Comparison of ENCODE assay signal across 8 cellular contexts in the genomic region with DNA sequence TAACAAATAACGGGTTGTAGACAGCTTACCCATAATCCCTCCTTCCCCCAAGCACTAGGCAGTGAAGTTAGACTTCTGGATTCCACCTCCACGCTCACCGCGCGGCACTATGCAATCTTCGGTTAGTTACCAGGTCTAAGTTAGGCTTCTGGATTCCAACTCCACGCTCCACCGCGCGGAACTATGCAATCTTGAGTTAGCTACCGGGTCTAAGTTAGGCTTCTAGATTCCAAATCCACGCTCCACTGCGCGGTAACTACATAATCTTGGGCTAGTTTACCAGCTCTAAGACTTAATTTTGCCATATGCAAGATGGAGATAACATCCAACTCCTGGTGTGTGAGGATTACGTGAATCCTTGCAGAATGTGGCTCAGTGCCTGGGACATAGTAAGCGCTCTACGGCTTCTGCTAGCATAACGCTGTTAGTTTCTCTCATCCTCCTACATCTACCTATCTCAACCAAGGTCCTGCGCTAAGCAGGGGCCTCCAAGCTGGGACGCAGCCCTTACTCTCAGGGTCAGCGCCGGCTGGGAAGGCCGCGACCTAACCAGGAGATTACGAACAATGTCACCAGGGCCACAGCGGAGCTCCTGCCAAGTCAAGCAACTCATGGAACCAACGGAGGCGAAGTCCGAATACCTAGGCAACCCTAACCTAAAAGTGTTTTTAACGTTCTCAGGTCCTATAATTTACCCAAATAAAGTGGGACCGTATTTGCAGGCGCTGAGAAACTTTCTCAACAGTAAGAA. TPM values are rescaled to one million over a fixed set of nuclear protein-coding genes. Genes with fewer than 3 reads are reported as not detected.
A peak's percentile ranks its signal among the peaks of the same experiment; 100 is the strongest.
DNase-seq lines count a peak whose midpoint lies in the region; ATAC-seq and TF ChIP-seq lines count a peak whose summit lies in the region.

No MANE protein-coding gene starts in this region.

- H3K27ac ChIP-seq in ascending aorta: peak overlapping the region; percentile 96 to 97
- H3K27ac ChIP-seq in iPS-18a (ENCODE audit: low read length): peak overlapping the region; percentile 44
- H3K27ac ChIP-seq in spleen: peak overlapping the region; percentile 92 to 97 (median 94)

- H3K4me3 ChIP-seq in ascending aorta: peak overlapping the region; percentile 87 to 89
- peak overlapping the region; percentile 90 for H3K4me3 ChIP-seq in iPS-18a (ENCODE audit: low read length)
- H3K4me3 ChIP-seq in spleen: peak overlapping the region; percentile 82 to 99 (median 93)

- peak in 1 of 3 donors; percentile 78 for TF ChIP-seq POLR2A in spleen (IDR thresholded peaks at IDR 0.05)

- 6 to 31% (median 27%) methylated on average over 30 to 32 of the region's 32 CpGs for WGBS in spleen, 5 donors

- H3K4me1 ChIP-seq in ascending aorta: peaks cover 8 to 17% of the 10 kb centered on the region in 2 donors
- peaks cover 9% of the 10 kb centered on the region for H3K4me1 ChIP-seq in iPS-18a (ENCODE audit: control insufficient read depth, low read depth, low read length)
- H3K4me1 ChIP-seq in spleen: peaks cover 14 to 51% (median 36%) of the 10 kb centered on the region in 6 donors

- H3K9me3 ChIP-seq in ascending aorta (no peaks in the 10 kb centered on the region), iPS-18a (ENCODE audit: control insufficient read depth, low read depth, low read length) (no peaks in the 10 kb centered on the region), spleen (no peaks in the 10 kb centered on the region)

- no peak for DNase-seq in activated CD4-positive, CD25-positive, alpha-beta regulatory T cell (lab: John Stamatoyannopoulos, UW)
- DNase-seq in NCI-H524 treated with DMSO at 0.1 percent for 48 hours (lab: John Stamatoyannopoulos, UW) (peak; percentile 55), ascending aorta (ENCODE audit: low spot score in 2 of 2) (peak in 1 of 2 donors; percentile 78), spleen (no peak), NCI-H1417 (lab: John Stamatoyannopoulos, UW) (no peak)

- H3K9ac ChIP-seq in iPS-18a (ENCODE audit: low read length): peak overlapping the region; percentile 96

- H3K27me3 ChIP-seq in ascending aorta (no peaks in the 10 kb centered on the region), iPS-18a (ENCODE audit: control insufficient read depth, insufficient read depth, low read length) (no peaks in the 10 kb centered on the region), spleen (replicated peaks in 1 of 7) (no peaks in the 10 kb centered on the region)

- H3K36me3 ChIP-seq in ascending aorta (peaks cover 11 to 28% of the 10 kb centered on the region in 2 donors), iPS-18a (ENCODE audit: control insufficient read depth, low read depth, low read length) (peaks cover 49% of the 10 kb centered on the region), spleen (peaks cover 0 to 39% (median 24%) of the 10 kb centered on the region in 6 donors)

- TF ChIP-seq CTCF in ascending aorta (IDR thresholded peaks at IDR 0.05) (no peak), spleen (IDR thresholded peaks at IDR 0.05 in 8 of 11, conservative IDR thresholded peaks at IDR 0.05 in 3 of 11) (peak in 1 of 11 experiments; percentile 13)

- intact Hi-C loops in ascending aorta (cut with DNase I): loop anchor here (1.0 to 10.0 kb wide), 3 partner anchors 38 to 1023 kb away; a partner anchor contains a TSS
- intact Hi-C loops in spleen (cut with DNase I; ENCODE audit: low total_unique reads): no loop called here

- peak; percentile 19 to 30 for ATAC-seq in activated CD4-positive, CD25-positive, alpha-beta regulatory T cell treated with anti-CD3 and anti-CD28 coated beads, Interleukin-2, amount 50 U/mL, for 24 hours
- peak; percentile 37 for ATAC-seq in HG02678 (IDR thresholded peaks at IDR 0.05; ENCODE audit: unreplicated experiment)

RNA-seq across cellular contexts. Expression of a gene that starts 0.5 kb away (rescaled TPM):
- 379 TPM for total RNA-seq in ascending aorta
- 1,000 to 10,000 TPM in 4 of 7 donors, 100 to 1,000 TPM in 3; 439 to 1,791 (median 1,406) TPM for total RNA-seq in spleen
- 1,000 to 10,000 TPM; 3,122 to 3,995 (median 3,688) TPM for polyA plus RNA-seq in spleen

RNA-seq across cellular contexts. Expression of a gene that starts 38.0 kb away (rescaled TPM):
- 1.8 TPM for total RNA-seq in ascending aorta
- total RNA-seq in spleen: 1 to 10 TPM; 1.6 to 9.2 (median 6.5) TPM
- 1 to 10 TPM in 2 of 3 donors, under 1 TPM in 1; 0.89 to 3.1 (median 2.4) TPM for polyA plus RNA-seq in spleen

Comparison
In these comparisons a context has a peak if more than half of its experiments do, and no peak if none do; other contexts are left out.
1. H3K27ac ChIP-seq: peak in every context shown above with its lines; median percentile 96 in ascending aorta; 94 in spleen; 44 in iPS-18a.